10 cellular contexts compared by ENCODE assay signal in the genomic region with DNA sequence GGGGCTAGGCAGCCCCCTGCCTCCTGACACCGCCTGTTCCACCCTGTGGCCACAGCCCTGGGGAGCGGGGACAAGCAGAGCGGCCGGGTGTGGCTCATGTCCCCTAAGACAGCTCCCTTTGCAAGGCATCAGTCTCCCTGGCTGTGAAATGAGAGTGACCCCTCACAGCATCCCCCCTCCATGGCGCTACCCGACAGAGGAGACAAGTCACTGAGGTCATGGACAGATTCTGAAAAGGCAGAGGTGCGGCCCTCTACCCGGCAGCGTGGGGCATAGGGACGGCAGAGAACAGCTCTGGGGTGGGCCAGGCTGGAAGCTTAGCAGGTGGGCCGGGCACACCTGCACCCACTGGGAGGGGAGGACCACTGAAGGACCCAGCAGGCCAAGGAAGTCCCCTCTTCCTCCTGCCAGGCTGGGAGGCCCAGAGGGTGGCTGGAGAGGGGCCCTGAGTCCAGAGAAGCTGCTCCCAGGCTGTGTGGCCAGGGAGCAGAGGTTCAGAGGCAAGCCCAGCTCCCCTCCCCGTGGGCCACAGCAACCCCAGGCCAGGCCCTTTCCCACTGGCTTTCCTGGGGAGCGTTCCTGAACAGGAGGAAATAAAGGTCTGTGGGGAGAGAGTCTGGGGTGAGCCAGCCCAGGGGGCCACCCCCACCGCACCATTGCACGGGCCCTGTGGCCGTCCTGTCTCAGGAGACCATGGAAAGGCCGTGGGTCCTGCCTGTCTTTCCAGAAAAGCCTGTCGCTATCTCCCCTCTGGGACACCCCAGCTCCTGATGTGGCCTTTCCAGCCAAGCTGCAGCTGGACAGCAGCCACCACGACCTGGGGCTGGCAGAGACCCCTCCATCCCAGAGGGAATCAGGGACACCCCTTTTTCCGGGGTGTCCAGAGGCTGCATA. TPM values are rescaled to one million over a fixed set of nuclear protein-coding genes. Genes with fewer than 3 reads are reported as not detected.
A peak's percentile ranks its signal among the peaks of the same experiment; 100 is the strongest.
DNase-seq lines count a peak whose midpoint lies in the region; ATAC-seq and TF ChIP-seq lines count a peak whose summit lies in the region.
"Had no signal": no experiment of that assay in that cellular context is flagged by ENCODE, and none has a peak within 500 bp of the region (broad histone marks: within the 10 kb centered on the region; RNA-seq: fewer than 3 reads in every experiment).

No MANE protein-coding gene starts in this region.

- no peaks in the 10 kb centered on the region for H3K9me3 Mint-ChIP-seq in stimulated activated naive CD8-positive, alpha-beta T cell treated with anti-CD3 and anti-CD28 coated beads, Interleukin-15, Interleukin-2, amounts not matched to agents 100 ng/mL and 50 ng/mL, for 24 hours
- H3K9me3 Mint-ChIP-seq in naive B cell, result no peaks in the 10 kb centered on the region

- H3K27me3 Mint-ChIP-seq in stimulated activated naive CD8-positive, alpha-beta T cell treated with anti-CD3 and anti-CD28 coated beads, Interleukin-15, Interleukin-2, amounts not matched to agents 100 ng/mL and 50 ng/mL, for 24 hours, result peaks cover 3% of the 10 kb centered on the region
- peaks cover 0 to 11% (median 8%) of the 10 kb centered on the region in 3 donors for H3K27me3 Mint-ChIP-seq in naive B cell

- H3K4me1 Mint-ChIP-seq in stimulated activated naive CD8-positive, alpha-beta T cell treated with anti-CD3 and anti-CD28 coated beads, Interleukin-15, Interleukin-2, amounts not matched to agents 100 ng/mL and 50 ng/mL, for 24 hours (ENCODE audit: low read depth), result peaks cover 22% of the 10 kb centered on the region
- peaks cover 4 to 14% (median 11%) of the 10 kb centered on the region in 3 donors for H3K4me1 Mint-ChIP-seq in naive B cell

- peaks cover 18% of the 10 kb centered on the region for H3K36me3 Mint-ChIP-seq in stimulated activated naive CD8-positive, alpha-beta T cell treated with anti-CD3 and anti-CD28 coated beads, Interleukin-15, Interleukin-2, amounts not matched to agents 100 ng/mL and 50 ng/mL, for 24 hours (ENCODE audit: low read depth)
- H3K36me3 Mint-ChIP-seq in naive B cell, result no peaks in the 10 kb centered on the region

- no peak for TF ChIP-seq CTCF in coronary artery (IDR thresholded peaks at IDR 0.05)

- peak overlapping the region; percentile 47 for H3K4me3 Mint-ChIP-seq in stimulated activated naive CD8-positive, alpha-beta T cell treated with anti-CD3 and anti-CD28 coated beads, Interleukin-15, Interleukin-2, amounts not matched to agents 100 ng/mL and 50 ng/mL, for 24 hours
- peak overlapping the region in 5 of 8 donors; percentile 19 to 70 (median 44) for H3K4me3 Mint-ChIP-seq in naive B cell

- H3K27ac Mint-ChIP-seq in stimulated activated naive CD8-positive, alpha-beta T cell treated with anti-CD3 and anti-CD28 coated beads, Interleukin-15, Interleukin-2, amounts not matched to agents 100 ng/mL and 50 ng/mL, for 24 hours, result no peak overlapping the region
- peak overlapping the region in 1 of 6 donors; percentile 36 for H3K27ac Mint-ChIP-seq in naive B cell
- H3K27ac Mint-ChIP-seq: CD4-positive, alpha-beta memory T cell had no signal

- no peak for ATAC-seq in stimulated activated naive CD8-positive, alpha-beta T cell treated with anti-CD3 and anti-CD28 coated beads, Interleukin-15, Interleukin-2, amounts not matched to agents 100 U/mL and 50 U/mL, for 24 hours
- ATAC-seq in naive B cell (ENCODE audit: low read depth in 2 of 2), result no peak
- ATAC-seq in HG02759 (IDR thresholded peaks at IDR 0.05; ENCODE audit: unreplicated experiment), result no peak
- no peak for ATAC-seq in GM21447 (IDR thresholded peaks at IDR 0.05; ENCODE audit: unreplicated experiment)

- no peak overlapping the region for H3K27ac ChIP-seq in coronary artery

- H3K4me3 ChIP-seq in coronary artery, result peak overlapping the region; percentile 81

- no peak for DNase-seq in stimulated activated naive CD8-positive, alpha-beta T cell treated with anti-CD3 and anti-CD28 coated beads, Interleukin-15, Interleukin-2, amounts not matched to agents 100 U/mL and 50 U/mL, for 24 hours
- no peak for DNase-seq in coronary artery (ENCODE audit: low spot score)
- no peak for DNase-seq in naive B cell
- DNase-seq in SKM-1 (lab: John Stamatoyannopoulos, UW; ENCODE audit: unreplicated experiment), result no peak
- no peak for DNase-seq in amniotic stem cell (lab: John Stamatoyannopoulos, UW)
- DNase-seq: CD4-positive, alpha-beta memory T cell; KG1 had no signal

RNA-seq across cellular contexts. Expression of a gene that starts 1.7 kb away (rescaled TPM):
- polyA plus RNA-seq in naive B cell (ENCODE audit: low read depth in 6 of 6), result 1 to 10 TPM; 3.3 to 7.0 (median 4.3) TPM

RNA-seq across cellular contexts. Expression of a gene that starts 22.6 kb away (rescaled TPM):
- 10 to 100 TPM; 22.6 to 34.5 (median 27.0) TPM for polyA plus RNA-seq in naive B cell (ENCODE audit: low read depth in 6 of 6)

RNA-seq across cellular contexts. Expression of a gene that starts 30.2 kb away (rescaled TPM):
- not detected for polyA plus RNA-seq in naive B cell (ENCODE audit: low read depth in 6 of 6)
- polyA plus RNA-seq: CD4-positive, alpha-beta memory T cell had no signal
